8 cellular contexts compared by ENCODE assay signal in the genomic region with DNA sequence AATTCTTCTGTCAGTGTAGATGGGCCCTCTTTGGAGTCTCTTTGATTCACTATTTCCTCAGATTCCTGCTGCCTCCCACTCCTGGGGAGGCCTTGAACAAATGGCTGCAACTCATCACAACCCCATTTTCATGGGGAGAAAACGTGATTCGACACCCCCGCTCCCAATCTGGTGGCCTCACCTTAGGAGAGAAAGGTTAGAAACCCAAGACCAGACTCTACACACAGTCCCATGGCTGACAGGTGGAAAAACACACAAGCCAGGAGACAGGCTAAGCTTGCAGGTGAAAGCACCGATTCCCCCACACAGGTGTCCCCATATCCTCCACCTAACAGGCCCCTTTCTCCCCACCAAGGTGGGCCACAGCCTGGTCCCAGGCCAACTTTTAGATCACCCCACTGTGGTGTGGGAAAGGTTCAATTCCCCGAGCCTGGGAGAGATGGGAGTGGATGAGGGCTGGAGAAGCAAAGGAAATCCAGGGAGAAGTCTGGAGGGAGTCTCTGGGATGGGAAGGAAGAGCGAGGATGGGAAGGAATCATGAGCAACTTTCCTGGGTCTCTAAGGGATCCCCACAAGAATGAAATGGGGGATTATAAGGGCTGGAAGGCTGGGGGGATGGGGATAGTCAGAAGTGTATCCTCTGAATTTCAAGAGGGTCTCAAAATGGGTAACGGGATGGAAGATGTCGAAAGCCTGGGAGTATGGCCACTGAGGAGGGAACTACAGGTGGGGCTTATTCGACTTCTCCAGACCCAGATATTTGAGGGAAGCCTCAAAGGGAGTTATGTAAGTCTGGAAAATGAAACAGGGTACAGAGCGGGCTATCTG. TPM values are rescaled to one million over a fixed set of nuclear protein-coding genes. Genes with fewer than 3 reads are reported as not detected.
DNase-seq lines count a peak whose midpoint lies in the region; ATAC-seq and TF ChIP-seq lines count a peak whose summit lies in the region.

No MANE protein-coding gene starts in this region.

- H3K4me1 ChIP-seq in parathyroid adenoma, result peaks cover 15% of the 10 kb centered on the region

- H3K4me3 ChIP-seq in GM08714 (ENCODE audit: low read length) (peak overlapping the region; percentile 97), SU-DHL-6 (ENCODE audit: insufficient read depth, low read length, poor library complexity, severe bottlenecking) (peak overlapping the region; percentile 93), parathyroid adenoma (ENCODE audit: low read depth, low read length) (peak overlapping the region; percentile 91)

- DNase-seq in epithelial cell of prostate (ENCODE audit: low read depth, low spot score), result no peak
- no peak for DNase-seq in NCI-H1694 (lab: John Stamatoyannopoulos, UW)
- no peak for DNase-seq in omental fat pad (ENCODE audit: low spot score)
- no peak for DNase-seq in C1 segment of cervical spinal cord (lab: John Stamatoyannopoulos, UW)

- ATAC-seq in omental fat pad (ENCODE audit: low FRiP score), result no peak
- no peak for ATAC-seq in HG02840 (IDR thresholded peaks at IDR 0.05; ENCODE audit: low FRiP score, unreplicated experiment)

- H3K27me3 ChIP-seq in SU-DHL-6 (ENCODE audit: low read length) (no peaks in the 10 kb centered on the region), parathyroid adenoma (ENCODE audit: control insufficient read depth, insufficient read depth, low read length) (no peaks in the 10 kb centered on the region)

- H3K9me2 ChIP-seq in SU-DHL-6 (replicated peaks; ENCODE audit: insufficient read depth, low read length), result no peaks in the 10 kb centered on the region

- H3K79me2 ChIP-seq in SU-DHL-6 (ENCODE audit: insufficient read depth, low read length) (peaks cover 83% of the 10 kb centered on the region), parathyroid adenoma (peaks cover 37% of the 10 kb centered on the region)

- H3K27ac ChIP-seq in SU-DHL-6 (ENCODE audit: low read depth, low read length) (peak overlapping the region; percentile 60), epithelial cell of prostate (peak overlapping the region; percentile 98), parathyroid adenoma (peak overlapping the region; percentile 63)

- TF ChIP-seq CTCF in SU-DHL-6 (IDR thresholded peaks at IDR 0.05; ENCODE audit: insufficient read depth, low read length, poor library complexity, severe bottlenecking) (no peak), parathyroid adenoma (IDR thresholded peaks at IDR 0.05) (no peak), omental fat pad (IDR thresholded peaks at IDR 0.05) (no peak)

- H2AFZ ChIP-seq in SU-DHL-6 (ENCODE audit: low read depth, low read length, severe bottlenecking), result peak overlapping the region; percentile 9
- peak overlapping the region; percentile 70 for H2AFZ ChIP-seq in parathyroid adenoma

- peaks cover 9% of the 10 kb centered on the region; the same call in 1 of the 2 replicates for H3F3A ChIP-seq in SU-DHL-6 (ENCODE audit: insufficient read depth)

- peak overlapping the region; percentile 89 for H3K4me2 ChIP-seq in SU-DHL-6 (ENCODE audit: low read depth, low read length, poor library complexity, severe bottlenecking)
- H3K4me2 ChIP-seq in parathyroid adenoma (ENCODE audit: low read length), result peak overlapping the region; percentile 97

- H4K20me1 ChIP-seq in SU-DHL-6 (ENCODE audit: low read depth, low read length), result peaks cover 9% of the 10 kb centered on the region; the same call in 1 of the 2 replicates

- H3K9ac ChIP-seq in SU-DHL-6 (ENCODE audit: low read length), result peak overlapping the region; percentile 90
- H3K9ac ChIP-seq in parathyroid adenoma, result peak overlapping the region; percentile 92

- H3K9me3 ChIP-seq in SU-DHL-6 (ENCODE audit: insufficient read depth, low read length) (no peaks in the 10 kb centered on the region), parathyroid adenoma (ENCODE audit: control insufficient read depth, low read length) (no peaks in the 10 kb centered on the region)

- peaks cover 3% of the 10 kb centered on the region; the same call in 1 of the 2 replicates for H3K36me3 ChIP-seq in SU-DHL-6 (ENCODE audit: low read length)
- H3K36me3 ChIP-seq in parathyroid adenoma (ENCODE audit: control insufficient read depth, insufficient read depth, low read length), result no peaks in the 10 kb centered on the region

RNA-seq across cellular contexts. Expression of gene PLAGL2, which starts 0.9 kb away (rescaled TPM):
- 10 to 100 TPM in 2 of 4 donors, 1 to 10 TPM in 2; 4.1 to 12.5 (median 8.1) TPM for total RNA-seq in omental fat pad

RNA-seq across cellular contexts. Expression of gene POFUT1, which starts 1.1 kb away (rescaled TPM):
- 10 to 100 TPM; 23.1 to 38.0 (median 27.8) TPM for total RNA-seq in omental fat pad
